12 cellular contexts compared by ENCODE assay signal in the genomic region with DNA sequence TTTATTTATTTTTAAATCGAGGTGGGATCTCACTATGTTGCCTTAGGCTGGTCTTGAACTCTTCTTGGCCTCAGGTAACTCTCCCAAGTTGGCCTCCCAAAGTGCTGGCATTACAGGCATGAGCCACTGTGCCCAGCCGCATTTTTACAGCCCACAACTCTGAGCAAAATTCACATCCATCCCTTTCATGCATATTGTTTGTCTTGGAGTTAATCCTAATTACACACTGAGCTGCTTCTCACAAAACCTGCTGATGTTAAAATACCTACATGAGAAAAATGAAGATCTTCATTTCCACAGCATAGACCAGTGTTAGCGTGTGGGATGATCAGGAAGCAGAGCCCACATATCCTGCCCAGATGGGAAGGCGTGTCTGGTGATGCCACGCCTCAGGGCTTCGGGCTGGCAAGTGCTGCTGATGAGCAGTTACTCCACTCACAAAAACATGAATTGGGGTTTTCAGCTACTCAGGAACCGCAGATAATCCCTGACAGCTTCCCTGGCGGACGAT. TPM values are rescaled to one million over a fixed set of nuclear protein-coding genes. Genes with fewer than 3 reads are reported as not detected.
A peak's percentile ranks its signal among the peaks of the same experiment; 100 is the strongest.
DNase-seq lines count a peak whose midpoint lies in the region; ATAC-seq, FAIRE-seq and TF ChIP-seq lines count a peak whose summit lies in the region.
"Had no signal": no experiment of that assay in that cellular context is flagged by ENCODE, and none has a peak within 500 bp of the region (broad histone marks: within the 10 kb centered on the region; RNA-seq: fewer than 3 reads in every experiment).

No MANE protein-coding gene starts in this region.

- peaks cover 89% of the 10 kb centered on the region for H3K36me3 ChIP-seq in RWPE2 (ENCODE audit: low read depth)
- peaks cover 0 to 5% (median 2%) of the 10 kb centered on the region in 3 donors for H3K36me3 ChIP-seq in pancreas
- H3K36me3 ChIP-seq in upper lobe of left lung = peaks cover 9 to 52% (median 21%) of the 10 kb centered on the region in 4 donors

- H3K4me1 ChIP-seq in RWPE2 (ENCODE audit: insufficient read depth, poor library complexity, severe bottlenecking) (peaks cover 3% of the 10 kb centered on the region), pancreas (no peaks in the 10 kb centered on the region), upper lobe of left lung (peaks cover 0 to 6% (median 1%) of the 10 kb centered on the region in 4 donors)

- peak; percentile 90 for DNase-seq in LNCaP clone FGC (ENCODE audit: low read depth)
- no peak for DNase-seq in RWPE2 (ENCODE audit: low spot score)
- peak; percentile 37 for DNase-seq in choroid plexus epithelial cell (ENCODE audit: low read depth)
- peak in 1 of 6 donors; percentile 30 for DNase-seq in pancreas
- DNase-seq in GM03348 (ENCODE audit: low spot score) = no peak
- no peak for DNase-seq in stimulated activated CD4-positive, alpha-beta T cell treated with anti-CD3 and anti-CD28 coated beads, Interleukin-1b, Interleukin-23, amount 100 ng/mL, for 48 hours
- no peak for DNase-seq in upper lobe of left lung
- DNase-seq: activated CD4-positive, alpha-beta memory T cell treated with anti-CD3 and anti-CD28 coated beads, Interleukin-2, amount 10 ng/mL, durations not matched to agents 7 days and 5 days; activated effector memory CD4-positive, alpha-beta T cell treated with anti-CD3 and anti-CD28 coated beads, Interleukin-2, amount 50 U/mL, for 16 hours; cortex of kidney; T-cell had no signal

- TF ChIP-seq POLR2A in upper lobe of left lung (IDR thresholded peaks at IDR 0.05) = no peak

- 61 to 66% methylated on average over 9 of the region's 9 CpGs for WGBS in pancreas, 2 donors
- WGBS in upper lobe of left lung, 2 donors = 82 to 83% methylated on average over 9 of the region's 9 CpGs

- H3K4me3 ChIP-seq in LNCaP clone FGC (ENCODE audit: low read depth, low read length) = no peak overlapping the region
- H3K4me3 ChIP-seq in RWPE2 (ENCODE audit: severe bottlenecking) = no peak overlapping the region
- no peak overlapping the region for H3K4me3 ChIP-seq in choroid plexus epithelial cell (ENCODE audit: low read depth, low read length)
- H3K4me3 ChIP-seq in pancreas = no peak overlapping the region
- H3K4me3 ChIP-seq in upper lobe of left lung = no peak overlapping the region
- H3K4me3 ChIP-seq: GM23338 had no signal

- H3K27ac ChIP-seq in RWPE2 (ENCODE audit: poor library complexity, severe bottlenecking) (peak overlapping the region; percentile 9), pancreas (no peak overlapping the region), upper lobe of left lung (no peak overlapping the region)

- FAIRE-seq in pancreas (lab: Jason Lieb, UNC) = no peak

- no peak for TF ChIP-seq CTCF in LNCaP clone FGC (IDR thresholded peaks at IDR 0.05; ENCODE audit: control insufficient read depth, extremely low read depth, insufficient read depth)
- no peak for TF ChIP-seq CTCF in RWPE2 (IDR thresholded peaks at IDR 0.05; ENCODE audit: poor library complexity, severe bottlenecking)
- no peak for TF ChIP-seq CTCF in choroid plexus epithelial cell (conservative IDR thresholded peaks at IDR 0.05; ENCODE audit: low read depth, low read length)
- no peak for TF ChIP-seq CTCF in pancreas (IDR thresholded peaks at IDR 0.05)
- TF ChIP-seq CTCF in upper lobe of left lung (IDR thresholded peaks at IDR 0.05) = no peak

- intact Hi-C loops in pancreas (cut with DNase I) = no loop called here

- peak; percentile 74 for ATAC-seq in RWPE2 (ENCODE audit: low read depth)
- peak; percentile 55 to 85 (median 66) for ATAC-seq in pancreas
- ATAC-seq in upper lobe of left lung (ENCODE audit: low FRiP score in 2 of 2) = no peak
- ATAC-seq: GM23338, T-cell had no signal

- H3K9me3 ChIP-seq in RWPE2 (ENCODE audit: severe bottlenecking) (no peaks in the 10 kb centered on the region), pancreas (no peaks in the 10 kb centered on the region), upper lobe of left lung (no peaks in the 10 kb centered on the region)

- H3K27me3 ChIP-seq in RWPE2 (ENCODE audit: insufficient read depth, poor library complexity, severe bottlenecking) (no peaks in the 10 kb centered on the region), pancreas (no peaks in the 10 kb centered on the region), upper lobe of left lung (no peaks in the 10 kb centered on the region)

- no peak for TF ChIP-seq EP300 in upper lobe of left lung (IDR thresholded peaks at IDR 0.05)

RNA-seq across cellular contexts. Expression of a gene that starts 14.6 kb away (rescaled TPM):
- total RNA-seq in pancreas (10 to 100 TPM; 10.8 to 30.6 (median 18.9) TPM), upper lobe of left lung (10 to 100 TPM; 25.1 to 87.2 (median 39.1) TPM)
- 10 to 100 TPM; 27.2 to 55.4 TPM for polyA plus RNA-seq in pancreas

RNA-seq across cellular contexts. Expression of a gene that starts 14.8 kb away (rescaled TPM):
- total RNA-seq in pancreas (10 to 100 TPM in 4 of 6 donors, 1 to 10 TPM in 2; 7.0 to 13.2 (median 11.6) TPM), upper lobe of left lung (10 to 100 TPM; 11.3 to 41.0 (median 22.5) TPM)
- polyA plus RNA-seq in pancreas = 10 to 100 TPM in 1 of 2 donors, 1 to 10 TPM in 1; 5.7 to 10.6 TPM

Comparison
In these comparisons a context has a peak if more than half of its experiments do, and no peak if none do; other contexts are left out.
1. DNase-seq: peak in LNCaP clone FGC (single experiment) and choroid plexus epithelial cell (single experiment); none in RWPE2 (single experiment), GM03348 (single experiment), stimulated activated CD4-positive, alpha-beta T cell treated with anti-CD3 and anti-CD28 coated beads, Interleukin-1b, Interleukin-23, amount 100 ng/mL, for 48 hours (single experiment) and upper lobe of left lung (0 of 2).
2. ATAC-seq: peak in RWPE2 (single experiment) and pancreas (4 of 4); none in upper lobe of left lung (0 of 2).